ENCODE assay signal across 26 cellular contexts in the genomic region with DNA sequence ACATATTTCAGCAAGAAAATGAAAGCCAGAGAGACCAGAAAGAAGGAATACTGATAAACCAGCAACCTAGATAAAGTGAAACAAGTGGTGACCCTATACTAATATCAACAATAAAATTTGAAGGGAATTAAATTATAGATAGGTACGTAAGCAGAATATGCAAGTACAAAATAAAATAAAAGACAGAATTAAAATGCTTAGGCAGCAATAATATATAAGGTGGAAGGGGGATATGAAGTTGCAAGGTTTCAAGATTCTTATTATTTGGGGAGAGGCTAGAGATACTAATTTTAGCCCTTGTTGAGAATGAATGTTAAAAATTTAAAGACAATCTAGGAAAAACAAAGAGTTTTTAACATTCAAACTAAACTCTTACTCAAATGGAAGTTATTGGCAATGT. TPM values are rescaled to one million over a fixed set of nuclear protein-coding genes. Genes with fewer than 3 reads are reported as not detected.
DNase-seq lines count a peak whose midpoint lies in the region; ATAC-seq, FAIRE-seq and TF ChIP-seq lines count a peak whose summit lies in the region.
"Had no signal": no experiment of that assay in that cellular context is flagged by ENCODE, and none has a peak within 500 bp of the region (broad histone marks: within the 10 kb centered on the region; RNA-seq: fewer than 3 reads in every experiment).

No MANE protein-coding gene starts in this region.

- 94% methylated on average over 1 of the region's 1 CpG for WGBS in HepG2 (ENCODE audit: low lambda C conversion rate)
- 93% methylated on average over 1 of the region's 1 CpG for WGBS in right lobe of liver (ENCODE audit: insufficient coverage, low coverage, low lambda C conversion rate, missing lambda C conversion rate)

- POLR2A ChIA-PET in HepG2 (lab: Yijun Ruan, JAX), result interaction anchor here (1.0 to 1.9 kb wide), 2 partner anchors 38 to 40 kb away, joined by 4 to 7 read pairs; a partner anchor contains a TSS

- peaks cover 3% of the 10 kb centered on the region for H3K9me3 Mint-ChIP-seq in astrocyte (ENCODE audit: unreplicated experiment)
- no peaks in the 10 kb centered on the region for H3K9me3 Mint-ChIP-seq in central memory CD8-positive, alpha-beta T cell

- peaks cover 9% of the 10 kb centered on the region for H3K36me3 Mint-ChIP-seq in astrocyte (ENCODE audit: low read depth, unreplicated experiment)
- H3K36me3 Mint-ChIP-seq in central memory CD8-positive, alpha-beta T cell (ENCODE audit: insufficient read depth), result peaks cover 5% of the 10 kb centered on the region

- no peak overlapping the region for H3K9ac ChIP-seq in HepG2 (ENCODE audit: insufficient read depth, low read depth, low read length)
- no peak overlapping the region for H3K9ac ChIP-seq in astrocyte (ENCODE audit: low read length)
- H3K9ac ChIP-seq: BLaER1 had no signal

- BruUV-seq in HepG2 (replicated peaks; lab: Mats Ljungman, UMichigan), result no TSS peak

- H3K79me2 ChIP-seq in HepG2 (ENCODE audit: insufficient read depth, low read length) (peaks cover 93% of the 10 kb centered on the region), astrocyte (ENCODE audit: insufficient read depth, low read length) (peaks cover 96% of the 10 kb centered on the region)

- no peak for TF ChIP-seq POLR2A in HepG2 (IDR thresholded peaks at IDR 0.05; ENCODE audit: insufficient read depth in 1 of 2, low read depth in 2 of 2, low read length in 2 of 2)
- TF ChIP-seq POLR2A in right lobe of liver (IDR thresholded peaks at IDR 0.05), result no peak

- H2AFZ ChIP-seq in HepG2 (ENCODE audit: low read length), result no peak overlapping the region
- H2AFZ ChIP-seq in astrocyte (ENCODE audit: low read depth, low read length), result no peak overlapping the region

- no peaks in the 10 kb centered on the region for H3K9me3 ChIP-seq in HepG2 (ENCODE audit: low read length)
- no peaks in the 10 kb centered on the region for H3K9me3 ChIP-seq in right lobe of liver
- no peaks in the 10 kb centered on the region for H3K9me3 ChIP-seq in astrocyte (ENCODE audit: insufficient read depth, low read depth, low read length)
- H3K9me3 ChIP-seq: BE2C had no signal

- H3K4me3 ChIP-seq in HepG2 (replicated peaks in 1 of 3; ENCODE audit: insufficient read depth in 1 of 3, low read depth in 2 of 3, low read length in 3 of 3) (no peak overlapping the region), right lobe of liver (no peak overlapping the region), astrocyte (ENCODE audit: insufficient read depth, low read depth, low read length) (no peak overlapping the region)
- H3K4me3 ChIP-seq: BLaER1, GM12878 had no signal

- H4K20me1 ChIP-seq in HepG2 (ENCODE audit: insufficient read depth, low read length), result peaks cover 13% of the 10 kb centered on the region
- H4K20me1 ChIP-seq in astrocyte (ENCODE audit: insufficient read depth, low read length), result peaks cover 72% of the 10 kb centered on the region

- peak overlapping the region; percentile 13 for H3K27ac Mint-ChIP-seq in astrocyte (ENCODE audit: unreplicated experiment)
- peak overlapping the region; percentile 16 for H3K27ac Mint-ChIP-seq in central memory CD8-positive, alpha-beta T cell (ENCODE audit: low read depth)

- H3K27me3 ChIP-seq in HepG2 (ENCODE audit: control insufficient read depth in 1 of 2, insufficient read depth in 2 of 2, low read length in 2 of 2), result no peaks in the 10 kb centered on the region; a peak in 1 of 5 replicates
- no peaks in the 10 kb centered on the region for H3K27me3 ChIP-seq in right lobe of liver
- no peaks in the 10 kb centered on the region for H3K27me3 ChIP-seq in astrocyte (ENCODE audit: insufficient read depth, low read length)
- H3K27me3 ChIP-seq: BE2C had no signal

- peaks cover 19% of the 10 kb centered on the region for H3K4me1 Mint-ChIP-seq in astrocyte (ENCODE audit: low read depth, unreplicated experiment)
- H3K4me1 Mint-ChIP-seq in central memory CD8-positive, alpha-beta T cell, result peaks cover 43% of the 10 kb centered on the region

- FAIRE-seq in HepG2 (lab: Jason Lieb, UNC) (no peak), astrocyte (lab: Jason Lieb, UNC) (no peak)
- FAIRE-seq: GM12878, GM12892, GM18507 had no signal

- TF ChIP-seq RAD21 in HepG2 (CRISPR knock-in tag; IDR thresholded peaks at IDR 0.05), result no peak

- DNase-seq in HepG2 (ENCODE audit: low spot score) (no peak), right lobe of liver (no peak), astrocyte (ENCODE audit: low read depth) (no peak)
- DNase-seq in central memory CD8-positive, alpha-beta T cell (ENCODE audit: low spot score in 2 of 2), result no peak
- DNase-seq in activated naive CD4-positive, alpha-beta T cell treated with anti-CD3 and anti-CD28 coated beads, Interleukin-2, amount 50 U/mL, for 16 hours, result no peak
- DNase-seq: ACHN; BE2C; C1 segment of cervical spinal cord; CD4-positive, alpha-beta memory T cell; CD4-positive, CD25-positive, alpha-beta regulatory T cell; CD8-positive, alpha-beta memory T cell; COR-L47; DMS 273 treated with DMSO at 0.1 percent for 48 hours; DMS153; DMS53; DMS79; DND-41; EL; GDM1 had no signal

- intact Hi-C loops in HepG2 (cut with micrococcal nuclease; ENCODE audit: unreplicated experiment), result loop anchor here (10.0 kb wide), 1 partner anchor 79 kb away; a partner anchor contains a TSS
- intact Hi-C loops in right lobe of liver (cut with DNase I), result no loop called here

- H3K4me3 Mint-ChIP-seq in astrocyte (ENCODE audit: unreplicated experiment), result no peak overlapping the region
- no peak overlapping the region for H3K4me3 Mint-ChIP-seq in central memory CD8-positive, alpha-beta T cell
- H3K4me3 Mint-ChIP-seq: CD14-positive monocyte; CD4-positive, alpha-beta memory T cell had no signal

- ATAC-seq in HepG2, result no peak
- no peak for ATAC-seq in right lobe of liver
- ATAC-seq in central memory CD8-positive, alpha-beta T cell (replicated peaks; ENCODE audit: extremely low read depth, poor library complexity, severe bottlenecking), result no peak
- no peak for ATAC-seq in GM18868 (IDR thresholded peaks at IDR 0.05; ENCODE audit: unreplicated experiment)
- ATAC-seq: GM12878 had no signal

- no peak overlapping the region for H3K27ac ChIP-seq in HepG2 (ENCODE audit: extremely low read length, insufficient read depth, low read length)
- H3K27ac ChIP-seq in right lobe of liver, result no peak overlapping the region
- no peak overlapping the region for H3K27ac ChIP-seq in astrocyte (ENCODE audit: low read depth, low read length)
- H3K27ac ChIP-seq: 22Rv1, BLaER1 had no signal

- in situ Hi-C loops in HepG2 (cut with HindIII; ENCODE audit: extremely low pct_ligation_motif_present, low pct_unique_long_range_greater_than_20kb), result no loop called here

- H3K4me2 ChIP-seq in HepG2 (ENCODE audit: low read depth, low read length), result no peak overlapping the region
- H3K4me2 ChIP-seq in astrocyte (ENCODE audit: low read length), result no peak overlapping the region
- H3K4me2 ChIP-seq: BLaER1 had no signal

- H3K36me3 ChIP-seq in HepG2 (replicated peaks in 1 of 2; ENCODE audit: control insufficient read depth in 1 of 2, insufficient read depth in 2 of 2, low read length in 2 of 2) (no peaks in the 10 kb centered on the region; a peak in 1 of 5 replicates), right lobe of liver (no peaks in the 10 kb centered on the region), astrocyte (ENCODE audit: insufficient read depth, low read length) (no peaks in the 10 kb centered on the region)
- H3K36me3 ChIP-seq: BE2C, BLaER1 had no signal

- H3K4me1 ChIP-seq in HepG2 (ENCODE audit: insufficient read depth, low read length), result peaks cover 52% of the 10 kb centered on the region
- H3K4me1 ChIP-seq in right lobe of liver, result peaks cover 0 to 34% (median 6%) of the 10 kb centered on the region in 4 donors
- peaks cover 10% of the 10 kb centered on the region for H3K4me1 ChIP-seq in astrocyte (ENCODE audit: insufficient read depth, low read length)

- CTCF ChIA-PET in HepG2 (lab: Yijun Ruan, JAX; ENCODE audit: low intra/inter-chr PET ratio, low total read pairs), result no interaction called here

- H3K27me3 Mint-ChIP-seq in astrocyte (ENCODE audit: low read depth, unreplicated experiment), result no peaks in the 10 kb centered on the region
- H3K27me3 Mint-ChIP-seq in central memory CD8-positive, alpha-beta T cell, result no peaks in the 10 kb centered on the region
- H3K27me3 Mint-ChIP-seq: CD4-positive, alpha-beta memory T cell; CD4-positive, CD25-positive, alpha-beta regulatory T cell had no signal

- TF ChIP-seq CTCF in HepG2 (CRISPR knock-in tag; IDR thresholded peaks at IDR 0.05), result no peak
- no peak for TF ChIP-seq CTCF in right lobe of liver (IDR thresholded peaks at IDR 0.05)
- TF ChIP-seq CTCF in astrocyte (IDR thresholded peaks at IDR 0.05; ENCODE audit: insufficient read depth, low read depth, low read length), result no peak

- TF ChIP-seq EP300 in HepG2 (IDR thresholded peaks at IDR 0.05; ENCODE audit: low read depth in 2 of 2, low read length in 2 of 2) (no peak), HepG2 (CRISPR knock-in tag; IDR thresholded peaks at IDR 0.05; ENCODE audit: borderline replicate concordance) (no peak)

RNA-seq across cellular contexts. Expression of a gene that starts 39.6 kb away (rescaled TPM):
- 707 and 912 TPM in 2 replicates for total RNA-seq in HepG2 (2016; rRNA removed; fragmentation: Illumina TruSeq; extraction: Trizol)
- 195 and 216 TPM in 2 replicates for total RNA-seq in HepG2 (2016; cell fraction: cytosol; rRNA removed; fragmentation: Illumina TruSeq; extraction: Trizol; ENCODE audit: low read depth)
- total RNA-seq in HepG2 (2016; cell fraction: insoluble cytoplasmic fraction; rRNA removed; fragmentation: Illumina TruSeq; extraction: Trizol), result 687 and 831 TPM in 2 replicates
- total RNA-seq in HepG2 (2016; cell fraction: membrane; rRNA removed; fragmentation: Illumina TruSeq; extraction: Trizol), result 620 and 676 TPM in 2 replicates
- 437 and 494 TPM in 2 replicates for total RNA-seq in HepG2 (2016; cell fraction: nucleus; rRNA removed; fragmentation: Illumina TruSeq; extraction: Trizol)
- polyA plus RNA-seq in HepG2 (2011; rRNA removed), result 434 and 464 TPM in 2 replicates
- 419 and 448 TPM in 2 replicates for polyA plus RNA-seq in HepG2 (2011; cell fraction: cytosol; rRNA removed)
- polyA plus RNA-seq in HepG2 (2011; cell fraction: nucleus; rRNA removed), result 618 and 764 TPM in 2 replicates
- polyA plus RNA-seq in HepG2 (2012), result 461 and 517 TPM in 2 replicates
- polyA plus RNA-seq in HepG2 (2016; cell fraction: cytosol; fragmentation: Illumina TruSeq; extraction: Trizol; ENCODE audit: low read depth), result 179 and 188 TPM in 2 replicates
- polyA plus RNA-seq in HepG2 (2016; cell fraction: insoluble cytoplasmic fraction; fragmentation: Illumina TruSeq; extraction: Trizol; ENCODE audit: low read depth), result 695 and 895 TPM in 2 replicates
- 483 and 563 TPM in 2 replicates for polyA plus RNA-seq in HepG2 (2016; cell fraction: membrane; fragmentation: Illumina TruSeq; extraction: Trizol; ENCODE audit: low read depth)
- polyA plus RNA-seq in HepG2 (2016; cell fraction: nucleus; fragmentation: Illumina TruSeq; extraction: Trizol; ENCODE audit: insufficient read depth, low read depth), result 674 and 742 TPM in 2 replicates
- polyA minus RNA-seq in HepG2 (2011; rRNA and poly(A)+ RNA removed; ENCODE audit: low replicate concordance), result 303 and 643 TPM in 2 replicates
- 590 and 596 TPM in 2 replicates for polyA minus RNA-seq in HepG2 (2011; cell fraction: cytosol; rRNA and poly(A)+ RNA removed)
- polyA minus RNA-seq in HepG2 (2011; cell fraction: nucleus; rRNA and poly(A)+ RNA removed), result 603 and 678 TPM in 2 replicates
- total RNA-seq in right lobe of liver, result 100 to 1,000 TPM; 341 to 557 (median 479) TPM
- 922 and 975 TPM in 2 replicates for total RNA-seq in astrocyte

RNA-seq across cellular contexts. Expression of a gene that starts 39.8 kb away (rescaled TPM):
- total RNA-seq in HepG2 (2016; rRNA removed; fragmentation: Illumina TruSeq; extraction: Trizol) (493 and 750 TPM in 2 replicates), right lobe of liver (10 to 100 TPM; 66.6 to 97.9 (median 86.2) TPM), astrocyte (544 and 552 TPM in 2 replicates)
- 68.0 and 78.0 TPM in 2 replicates for total RNA-seq in HepG2 (2016; cell fraction: cytosol; rRNA removed; fragmentation: Illumina TruSeq; extraction: Trizol; ENCODE audit: low read depth)
- 485 and 732 TPM in 2 replicates for total RNA-seq in HepG2 (2016; cell fraction: insoluble cytoplasmic fraction; rRNA removed; fragmentation: Illumina TruSeq; extraction: Trizol)
- total RNA-seq in HepG2 (2016; cell fraction: membrane; rRNA removed; fragmentation: Illumina TruSeq; extraction: Trizol), result 155 and 168 TPM in 2 replicates
- total RNA-seq in HepG2 (2016; cell fraction: nucleus; rRNA removed; fragmentation: Illumina TruSeq; extraction: Trizol), result 303 and 351 TPM in 2 replicates
- 579 and 733 TPM in 2 replicates for polyA plus RNA-seq in HepG2 (2011; rRNA removed)
- 208 and 366 TPM in 2 replicates for polyA plus RNA-seq in HepG2 (2011; cell fraction: cytosol; rRNA removed)
- 383 and 475 TPM in 2 replicates for polyA plus RNA-seq in HepG2 (2011; cell fraction: nucleus; rRNA removed)
- polyA plus RNA-seq in HepG2 (2012), result 320 and 513 TPM in 2 replicates
- polyA plus RNA-seq in HepG2 (2016; cell fraction: cytosol; fragmentation: Illumina TruSeq; extraction: Trizol; ENCODE audit: low read depth), result 35.1 and 36.8 TPM in 2 replicates
- polyA plus RNA-seq in HepG2 (2016; cell fraction: insoluble cytoplasmic fraction; fragmentation: Illumina TruSeq; extraction: Trizol; ENCODE audit: low read depth), result 746 and 761 TPM in 2 replicates
- polyA plus RNA-seq in HepG2 (2016; cell fraction: membrane; fragmentation: Illumina TruSeq; extraction: Trizol; ENCODE audit: low read depth), result 102 and 104 TPM in 2 replicates
- polyA plus RNA-seq in HepG2 (2016; cell fraction: nucleus; fragmentation: Illumina TruSeq; extraction: Trizol; ENCODE audit: insufficient read depth, low read depth), result 515 and 562 TPM in 2 replicates
- 234 and 609 TPM in 2 replicates for polyA minus RNA-seq in HepG2 (2011; rRNA and poly(A)+ RNA removed; ENCODE audit: low replicate concordance)
- polyA minus RNA-seq in HepG2 (2011; cell fraction: cytosol; rRNA and poly(A)+ RNA removed), result 218 and 237 TPM in 2 replicates
- polyA minus RNA-seq in HepG2 (2011; cell fraction: nucleus; rRNA and poly(A)+ RNA removed), result 446 and 458 TPM in 2 replicates
